Comparison of ENCODE assay signal across 10 cellular contexts in genomic region chr11:111923351-111923788, GRCh38. TPM values are rescaled to one million over a fixed set of nuclear protein-coding genes. Genes with fewer than 3 reads are reported as not detected.
A peak's percentile ranks its signal among the peaks of the same experiment; 100 is the strongest.
DNase-seq lines count a peak whose midpoint lies in the region; ATAC-seq and TF ChIP-seq lines count a peak whose summit lies in the region.
"Had no signal": no experiment of that assay in that cellular context is flagged by ENCODE, and none has a peak within 500 bp of the region (broad histone marks: within the 10 kb centered on the region; RNA-seq: fewer than 3 reads in every experiment).

No MANE protein-coding gene starts in this region.

- H3K36me3 ChIP-seq in MG63 (no peaks in the 10 kb centered on the region), colonic mucosa (no peaks in the 10 kb centered on the region), lower lobe of right lung (no peaks in the 10 kb centered on the region)
- H3K36me3 ChIP-seq in CD8-positive, alpha-beta T cell (ENCODE audit: insufficient read depth, low read length), result no peaks in the 10 kb centered on the region

- intact Hi-C loops in colonic mucosa (cut with DNase I), result loop anchor here (5.0 kb wide), 1 partner anchor 41 kb away; no protein-coding TSS in a partner anchor
- intact Hi-C loops in lower lobe of right lung (cut with DNase I), result no loop called here
- intact Hi-C loops in CD8-positive, alpha-beta T cell (cut with DNase I, micrococcal nuclease), result loop anchor here (10.0 kb wide), 2 partner anchors 1391 to 1951 kb away; partner anchors contain the start of genes TTC12 (in 1 of the 2) and USP28 (in 1 of the 2)

- ATAC-seq in lower lobe of right lung, result no peak
- ATAC-seq in CD8-positive, alpha-beta T cell, result no peak
- ATAC-seq in HG03460 (IDR thresholded peaks at IDR 0.05; ENCODE audit: unreplicated experiment), result no peak
- ATAC-seq in stimulated activated effector memory CD8-positive, alpha-beta T cell treated with anti-CD3 and anti-CD28 coated beads, Interleukin-12 subunit alpha, Interleukin-12 subunit beta, amount 100 ng/mL, for 72 hours, result no peak

- H3K4me1 Mint-ChIP-seq in CD8-positive, alpha-beta T cell (ENCODE audit: low read depth), result peaks cover 15% of the 10 kb centered on the region
- H3K4me1 Mint-ChIP-seq in stimulated activated effector memory CD8-positive, alpha-beta T cell treated with anti-CD3 and anti-CD28 coated beads, Interleukin-12 subunit alpha, Interleukin-12 subunit beta, amount 100 ng/mL, for 72 hours, result peaks cover 19% of the 10 kb centered on the region

- peak overlapping the region; percentile 35 for H3K27ac ChIP-seq in colonic mucosa
- peak overlapping the region; percentile 67 for H3K27ac ChIP-seq in lower lobe of right lung
- H3K27ac ChIP-seq in temporal lobe (ENCODE audit: low read depth, low read length), result peak overlapping the region; percentile 79
- H3K27ac ChIP-seq in CD8-positive, alpha-beta T cell (ENCODE audit: low read depth, low read length), result no peak overlapping the region

- CTCF ChIA-PET in CD8-positive, alpha-beta T cell (lab: Charles Lee), result interaction anchor here (1.1 kb wide), 1 partner anchor 8 kb away, joined by 5 read pairs; no protein-coding TSS in a partner anchor

- H3K9ac ChIP-seq in colonic mucosa (ENCODE audit: low read depth in 2 of 2, low read length in 2 of 2), result no peak overlapping the region

- H3K4me3 ChIP-seq in MG63 (no peak overlapping the region), colonic mucosa (no peak overlapping the region), lower lobe of right lung (no peak overlapping the region)
- no peak overlapping the region for H3K4me3 ChIP-seq in CD8-positive, alpha-beta T cell (ENCODE audit: low read depth, low read length)

- DNase-seq in MG63 (peak; percentile 35), colonic mucosa (no peak), lower lobe of right lung (no peak), NCI-H2171 (lab: John Stamatoyannopoulos, UW) (no peak)
- no peak for DNase-seq in CD8-positive, alpha-beta T cell
- DNase-seq in stimulated activated effector memory CD8-positive, alpha-beta T cell treated with anti-CD3 and anti-CD28 coated beads, Interleukin-12 subunit alpha, Interleukin-12 subunit beta, amount 100 ng/mL, for 72 hours (ENCODE audit: low spot score in 2 of 2), result no peak
- DNase-seq: activated T-cell treated with anti-CD3 and anti-CD28 coated beads for 4 hours had no signal

- no peak for TF ChIP-seq CTCF in colonic mucosa (IDR thresholded peaks at IDR 0.05)
- TF ChIP-seq CTCF in lower lobe of right lung (IDR thresholded peaks at IDR 0.05), result no peak
- TF ChIP-seq CTCF in CD8-positive, alpha-beta T cell (IDR thresholded peaks at IDR 0.05), result no peak

- H3K27me3 Mint-ChIP-seq in CD8-positive, alpha-beta T cell (ENCODE audit: low read depth), result peaks cover 6% of the 10 kb centered on the region

- peaks cover 6% of the 10 kb centered on the region for H3K4me1 ChIP-seq in colonic mucosa
- peaks cover 55% of the 10 kb centered on the region for H3K4me1 ChIP-seq in lower lobe of right lung
- peaks cover 14% of the 10 kb centered on the region for H3K4me1 ChIP-seq in CD8-positive, alpha-beta T cell (ENCODE audit: insufficient read depth, low read length)

- H3K27ac Mint-ChIP-seq in CD8-positive, alpha-beta T cell, result no peak overlapping the region
- no peak overlapping the region for H3K27ac Mint-ChIP-seq in stimulated activated effector memory CD8-positive, alpha-beta T cell treated with anti-CD3 and anti-CD28 coated beads, Interleukin-12 subunit alpha, Interleukin-12 subunit beta, amount 100 ng/mL, for 72 hours

- H3K9me3 ChIP-seq in MG63 (no peaks in the 10 kb centered on the region), colonic mucosa (no peaks in the 10 kb centered on the region), lower lobe of right lung (no peaks in the 10 kb centered on the region)
- no peaks in the 10 kb centered on the region for H3K9me3 ChIP-seq in CD8-positive, alpha-beta T cell (ENCODE audit: low read length)

- H3K36me3 Mint-ChIP-seq in CD8-positive, alpha-beta T cell, result no peaks in the 10 kb centered on the region
- H3K36me3 Mint-ChIP-seq in stimulated activated effector memory CD8-positive, alpha-beta T cell treated with anti-CD3 and anti-CD28 coated beads, Interleukin-12 subunit alpha, Interleukin-12 subunit beta, amount 100 ng/mL, for 72 hours, result no peaks in the 10 kb centered on the region

- H3K27me3 ChIP-seq in MG63, result no peaks in the 10 kb centered on the region
- H3K27me3 ChIP-seq in colonic mucosa, result no peaks in the 10 kb centered on the region
- no peaks in the 10 kb centered on the region for H3K27me3 ChIP-seq in lower lobe of right lung (ENCODE audit: low read depth)
- no peaks in the 10 kb centered on the region for H3K27me3 ChIP-seq in CD8-positive, alpha-beta T cell (ENCODE audit: insufficient read depth, low read length)

- H3K9me3 Mint-ChIP-seq in CD8-positive, alpha-beta T cell, result no peaks in the 10 kb centered on the region
- H3K9me3 Mint-ChIP-seq in stimulated activated effector memory CD8-positive, alpha-beta T cell treated with anti-CD3 and anti-CD28 coated beads, Interleukin-12 subunit alpha, Interleukin-12 subunit beta, amount 100 ng/mL, for 72 hours, result no peaks in the 10 kb centered on the region

- POLR2A ChIA-PET in CD8-positive, alpha-beta T cell (lab: Charles Lee), result no interaction called here

- no peak overlapping the region for H3K4me3 Mint-ChIP-seq in CD8-positive, alpha-beta T cell
- no peak overlapping the region for H3K4me3 Mint-ChIP-seq in stimulated activated effector memory CD8-positive, alpha-beta T cell treated with anti-CD3 and anti-CD28 coated beads, Interleukin-12 subunit alpha, Interleukin-12 subunit beta, amount 100 ng/mL, for 72 hours

RNA-seq across cellular contexts. Expression of gene C11orf52, which starts 4.7 kb away (rescaled TPM):
- not detected in 2 replicates for total RNA-seq in MG63 (2014; rRNA removed; shearing (Covaris generic); ENCODE audit: low replicate concordance)
- total RNA-seq in colonic mucosa, result 1 to 10 TPM; 7.3 to 8.8 TPM
- 14.6 TPM for total RNA-seq in lower lobe of right lung
- not detected for total RNA-seq in temporal lobe
- not detected for total RNA-seq in CD8-positive, alpha-beta T cell
- total RNA-seq: RPMI7951 had no signal

RNA-seq across cellular contexts. Expression of gene HSPB2, which starts 10.8 kb away (rescaled TPM):
- total RNA-seq in MG63 (2014; rRNA removed; shearing (Covaris generic); ENCODE audit: low replicate concordance), result 3.8 TPM in 1 of 2 replicates, not detected in the other
- total RNA-seq in colonic mucosa (1 to 10 TPM in 1 of 2 donors, under 1 TPM in 1; 0.25 to 2.2 TPM), lower lobe of right lung (6.4 TPM), temporal lobe (0.25 TPM)
- not detected for total RNA-seq in CD8-positive, alpha-beta T cell
- total RNA-seq: RPMI7951 had no signal

RNA-seq across cellular contexts. Expression of gene CRYAB, which starts 11.8 kb away (rescaled TPM):
- 0.67 and 15.7 TPM in 2 replicates for total RNA-seq in MG63 (2014; rRNA removed; shearing (Covaris generic); ENCODE audit: low replicate concordance)
- total RNA-seq in colonic mucosa (100 to 1,000 TPM in 1 of 2 donors, 10 to 100 TPM in 1; 10.6 to 166 TPM), lower lobe of right lung (72.5 TPM), temporal lobe (7.4 TPM)
- not detected for total RNA-seq in CD8-positive, alpha-beta T cell
- total RNA-seq: RPMI7951 had no signal

RNA-seq across cellular contexts. Expression of gene DIXDC1, which starts 13.8 kb away (rescaled TPM):
- total RNA-seq in MG63 (2014; rRNA removed; shearing (Covaris generic); ENCODE audit: low replicate concordance), result 5.2 and 7.0 TPM in 2 replicates
- total RNA-seq in colonic mucosa (10 to 100 TPM in 1 of 2 donors, 1 to 10 TPM in 1; 4.0 to 13.8 TPM), lower lobe of right lung (13.2 TPM), temporal lobe (66.6 TPM)
- total RNA-seq in CD8-positive, alpha-beta T cell, result under 1 TPM; 0.22 to 0.39 TPM

RNA-seq across cellular contexts. Expression of gene CFAP68, which starts 44.0 kb away (rescaled TPM):
- total RNA-seq in MG63 (2014; rRNA removed; shearing (Covaris generic); ENCODE audit: low replicate concordance), result 11.3 and 27.4 TPM in 2 replicates
- total RNA-seq in colonic mucosa (10 to 100 TPM; 18.8 to 20.0 TPM), lower lobe of right lung (16.3 TPM), temporal lobe (5.7 TPM)
- total RNA-seq in CD8-positive, alpha-beta T cell, result 10 to 100 TPM; 21.7 to 22.7 TPM
